Comparison of ENCODE assay signal across 1 cellular context in the genomic region with DNA sequence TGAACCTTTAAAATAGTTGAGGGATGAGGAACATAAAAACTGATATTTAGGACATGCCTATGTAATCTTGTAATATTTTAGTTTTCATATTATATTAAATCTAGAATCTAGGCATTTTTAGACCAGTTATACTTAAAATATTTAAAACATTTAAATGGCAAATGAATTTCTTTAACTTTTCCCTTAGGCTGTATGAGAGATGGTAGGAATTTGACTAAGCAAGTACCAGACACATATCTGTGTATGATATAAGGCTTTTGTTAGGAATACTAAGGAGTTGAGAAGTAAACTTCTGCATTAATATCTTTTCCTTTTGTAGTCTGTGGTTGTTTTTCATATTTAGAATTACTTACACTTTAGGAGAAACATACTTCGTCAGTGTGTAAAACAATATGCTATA.
TF ChIP-seq lines count a peak whose summit lies in the region.

No MANE protein-coding gene starts in this region.

TF ChIP-seq in SK-N-SH, 30 proteins besides CTCF, POLR2A, EP300 and RAD21 (continued from another document):
- TF ChIP-seq USF1 (IDR thresholded peaks at IDR 0.05; ENCODE audit: borderline replicate concordance, low read depth) = no peak
- TF ChIP-seq GATA2 (CRISPR knock-in tag; IDR thresholded peaks at IDR 0.05) = no peak
- TF ChIP-seq PBX3 (IDR thresholded peaks at IDR 0.05) = no peak
- TF ChIP-seq USF2 (IDR thresholded peaks at IDR 0.05; ENCODE audit: borderline replicate concordance, low read depth, low read length) = no peak
- no peak for TF ChIP-seq NRF1 (IDR thresholded peaks at IDR 0.05; ENCODE audit: low read depth, low read length)
- no peak for TF ChIP-seq EZH2phosphoT487 (IDR thresholded peaks at IDR 0.05; ENCODE audit: borderline replicate concordance, low read depth)
- no peak for TF ChIP-seq SIN3A (IDR thresholded peaks at IDR 0.05; ENCODE audit: borderline replicate concordance, low read depth, low read length)
- no peak for TF ChIP-seq JUND (IDR thresholded peaks at IDR 0.05)
- no peak for TF ChIP-seq FOXM1 (IDR thresholded peaks at IDR 0.05; ENCODE audit: low read depth)
- no peak for TF ChIP-seq GABPA (IDR thresholded peaks at IDR 0.05; ENCODE audit: low read depth)
